In genomic region chr20:50790651-50791277, GRCh38 we compare ENCODE assay signal across 1 cellular context.
A peak's percentile ranks its signal among the peaks of the same experiment; 100 is the strongest.
TF ChIP-seq lines count a peak whose summit lies in the region.

No MANE protein-coding gene starts in this region.

TF ChIP-seq in HepG2, 621 proteins besides CTCF, POLR2A, EP300 and RAD21 (continued from another document and continues in another):
- no peak for TF ChIP-seq SKIL (CRISPR knock-in tag; IDR thresholded peaks at IDR 0.05; ENCODE audit: borderline replicate concordance)
- no peak for TF ChIP-seq NR1H2 (CRISPR knock-in tag; IDR thresholded peaks at IDR 0.05; ENCODE audit: borderline replicate concordance, low read depth)
- TF ChIP-seq NR2F6 (IDR thresholded peaks at IDR 0.05): no peak
- TF ChIP-seq NR2F6 (CRISPR knock-in tag; IDR thresholded peaks at IDR 0.05): peak; percentile 84
- peak; percentile 90 for TF ChIP-seq ZBTB7A (CRISPR knock-in tag; IDR thresholded peaks at IDR 0.05)
- TF ChIP-seq, protein P1, sequence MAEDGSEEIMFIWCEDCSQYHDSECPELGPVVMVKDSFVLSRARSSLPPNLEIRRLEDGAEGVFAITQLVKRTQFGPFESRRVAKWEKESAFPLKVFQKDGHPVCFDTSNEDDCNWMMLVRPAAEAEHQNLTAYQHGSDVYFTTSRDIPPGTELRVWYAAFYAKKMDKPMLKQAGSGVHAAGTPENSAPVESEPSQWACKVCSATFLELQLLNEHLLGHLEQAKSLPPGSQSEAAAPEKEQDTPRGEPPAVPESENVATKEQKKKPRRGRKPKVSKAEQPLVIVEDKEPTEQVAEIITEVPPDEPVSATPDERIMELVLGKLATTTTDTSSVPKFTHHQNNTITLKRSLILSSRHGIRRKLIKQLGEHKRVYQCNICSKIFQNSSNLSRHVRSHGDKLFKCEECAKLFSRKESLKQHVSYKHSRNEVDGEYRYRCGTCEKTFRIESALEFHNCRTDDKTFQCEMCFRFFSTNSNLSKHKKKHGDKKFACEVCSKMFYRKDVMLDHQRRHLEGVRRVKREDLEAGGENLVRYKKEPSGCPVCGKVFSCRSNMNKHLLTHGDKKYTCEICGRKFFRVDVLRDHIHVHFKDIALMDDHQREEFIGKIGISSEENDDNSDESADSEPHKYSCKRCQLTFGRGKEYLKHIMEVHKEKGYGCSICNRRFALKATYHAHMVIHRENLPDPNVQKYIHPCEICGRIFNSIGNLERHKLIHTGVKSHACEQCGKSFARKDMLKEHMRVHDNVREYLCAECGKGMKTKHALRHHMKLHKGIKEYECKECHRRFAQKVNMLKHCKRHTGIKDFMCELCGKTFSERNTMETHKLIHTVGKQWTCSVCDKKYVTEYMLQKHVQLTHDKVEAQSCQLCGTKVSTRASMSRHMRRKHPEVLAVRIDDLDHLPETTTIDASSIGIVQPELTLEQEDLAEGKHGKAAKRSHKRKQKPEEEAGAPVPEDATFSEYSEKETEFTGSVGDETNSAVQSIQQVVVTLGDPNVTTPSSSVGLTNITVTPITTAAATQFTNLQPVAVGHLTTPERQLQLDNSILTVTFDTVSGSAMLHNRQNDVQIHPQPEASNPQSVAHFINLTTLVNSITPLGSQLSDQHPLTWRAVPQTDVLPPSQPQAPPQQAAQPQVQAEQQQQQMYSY (CRISPR knock-in tag; IDR thresholded peaks at IDR 0.05): peak; percentile 74; the same call in 1 of the 2 replicates
- TF ChIP-seq ATF7 (IDR thresholded peaks at IDR 0.05): no peak
- 0 out of 2 replicates have a peak, but pooled peaks have one; percentile 21 for TF ChIP-seq ATF7 (CRISPR knock-in tag; IDR thresholded peaks at IDR 0.05)
- TF ChIP-seq, protein P2, sequence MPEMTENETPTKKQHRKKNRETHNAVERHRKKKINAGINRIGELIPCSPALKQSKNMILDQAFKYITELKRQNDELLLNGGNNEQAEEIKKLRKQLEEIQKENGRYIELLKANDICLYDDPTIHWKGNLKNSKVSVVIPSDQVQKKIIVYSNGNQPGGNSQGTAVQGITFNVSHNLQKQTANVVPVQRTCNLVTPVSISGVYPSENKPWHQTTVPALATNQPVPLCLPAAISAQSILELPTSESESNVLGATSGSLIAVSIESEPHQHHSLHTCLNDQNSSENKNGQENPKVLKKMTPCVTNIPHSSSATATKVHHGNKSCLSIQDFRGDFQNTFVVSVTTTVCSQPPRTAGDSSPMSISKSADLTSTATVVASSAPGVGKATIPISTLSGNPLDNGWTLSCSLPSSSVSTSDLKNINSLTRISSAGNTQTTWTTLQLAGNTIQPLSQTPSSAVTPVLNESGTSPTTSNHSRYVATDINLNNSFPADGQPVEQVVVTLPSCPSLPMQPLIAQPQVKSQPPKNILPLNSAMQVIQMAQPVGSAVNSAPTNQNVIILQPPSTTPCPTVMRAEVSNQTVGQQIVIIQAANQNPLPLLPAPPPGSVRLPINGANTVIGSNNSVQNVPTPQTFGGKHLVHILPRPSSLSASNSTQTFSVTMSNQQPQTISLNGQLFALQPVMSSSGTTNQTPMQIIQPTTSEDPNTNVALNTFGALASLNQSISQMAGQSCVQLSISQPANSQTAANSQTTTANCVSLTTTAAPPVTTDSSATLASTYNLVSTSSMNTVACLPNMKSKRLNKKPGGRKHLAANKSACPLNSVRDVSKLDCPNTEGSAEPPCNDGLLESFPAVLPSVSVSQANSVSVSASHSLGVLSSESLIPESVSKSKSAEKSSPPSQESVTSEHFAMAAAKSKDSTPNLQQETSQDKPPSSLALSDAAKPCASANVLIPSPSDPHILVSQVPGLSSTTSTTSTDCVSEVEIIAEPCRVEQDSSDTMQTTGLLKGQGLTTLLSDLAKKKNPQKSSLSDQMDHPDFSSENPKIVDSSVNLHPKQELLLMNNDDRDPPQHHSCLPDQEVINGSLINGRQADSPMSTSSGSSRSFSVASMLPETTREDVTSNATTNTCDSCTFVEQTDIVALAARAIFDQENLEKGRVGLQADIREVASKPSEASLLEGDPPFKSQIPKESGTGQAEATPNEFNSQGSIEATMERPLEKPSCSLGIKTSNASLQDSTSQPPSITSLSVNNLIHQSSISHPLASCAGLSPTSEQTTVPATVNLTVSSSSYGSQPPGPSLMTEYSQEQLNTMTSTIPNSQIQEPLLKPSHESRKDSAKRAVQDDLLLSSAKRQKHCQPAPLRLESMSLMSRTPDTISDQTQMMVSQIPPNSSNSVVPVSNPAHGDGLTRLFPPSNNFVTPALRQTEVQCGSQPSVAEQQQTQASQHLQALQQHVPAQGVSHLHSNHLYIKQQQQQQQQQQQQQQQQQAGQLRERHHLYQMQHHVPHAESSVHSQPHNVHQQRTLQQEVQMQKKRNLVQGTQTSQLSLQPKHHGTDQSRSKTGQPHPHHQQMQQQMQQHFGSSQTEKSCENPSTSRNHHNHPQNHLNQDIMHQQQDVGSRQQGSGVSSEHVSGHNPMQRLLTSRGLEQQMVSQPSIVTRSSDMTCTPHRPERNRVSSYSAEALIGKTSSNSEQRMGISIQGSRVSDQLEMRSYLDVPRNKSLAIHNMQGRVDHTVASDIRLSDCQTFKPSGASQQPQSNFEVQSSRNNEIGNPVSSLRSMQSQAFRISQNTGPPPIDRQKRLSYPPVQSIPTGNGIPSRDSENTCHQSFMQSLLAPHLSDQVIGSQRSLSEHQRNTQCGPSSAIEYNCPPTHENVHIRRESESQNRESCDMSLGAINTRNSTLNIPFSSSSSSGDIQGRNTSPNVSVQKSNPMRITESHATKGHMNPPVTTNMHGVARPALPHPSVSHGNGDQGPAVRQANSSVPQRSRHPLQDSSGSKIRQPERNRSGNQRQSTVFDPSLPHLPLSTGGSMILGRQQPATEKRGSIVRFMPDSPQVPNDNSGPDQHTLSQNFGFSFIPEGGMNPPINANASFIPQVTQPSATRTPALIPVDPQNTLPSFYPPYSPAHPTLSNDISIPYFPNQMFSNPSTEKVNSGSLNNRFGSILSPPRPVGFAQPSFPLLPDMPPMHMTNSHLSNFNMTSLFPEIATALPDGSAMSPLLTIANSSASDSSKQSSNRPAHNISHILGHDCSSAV (CRISPR knock-in tag; IDR thresholded peaks at IDR 0.05; ENCODE audit: borderline replicate concordance): no peak
- TF ChIP-seq SP4 (CRISPR knock-in tag; IDR thresholded peaks at IDR 0.05): peak; percentile 86; the same call in 1 of the 2 replicates
- peak; percentile 96 for TF ChIP-seq TFDP2 (CRISPR knock-in tag; IDR thresholded peaks at IDR 0.05)
- TF ChIP-seq ZNF883 (CRISPR knock-in tag; IDR thresholded peaks at IDR 0.05; ENCODE audit: not compliant biosample characterization): peak; percentile 81
- peak; percentile 91 for TF ChIP-seq IKZF4 (CRISPR knock-in tag; IDR thresholded peaks at IDR 0.05; ENCODE audit: borderline replicate concordance, low read depth, not compliant biosample characterization)
- peak; percentile 56 for TF ChIP-seq BHLHE40 (IDR thresholded peaks at IDR 0.05; ENCODE audit: low read length)
- 0 out of 2 replicates have a peak, but pooled peaks have one; percentile 31 for TF ChIP-seq ZSCAN12 (CRISPR knock-in tag; IDR thresholded peaks at IDR 0.05)
- TF ChIP-seq THAP11 (CRISPR knock-in tag; IDR thresholded peaks at IDR 0.05): peak; percentile 77
- 0 out of 2 replicates have a peak, but pooled peaks have one; percentile 89 for TF ChIP-seq ZNF597 (CRISPR knock-in tag; IDR thresholded peaks at IDR 0.05)
- TF ChIP-seq ARID4A (CRISPR knock-in tag; IDR thresholded peaks at IDR 0.05; ENCODE audit: borderline replicate concordance): peak; percentile 71; the same call in 1 of the 2 replicates
- TF ChIP-seq ZIK1 (CRISPR knock-in tag; IDR thresholded peaks at IDR 0.05; ENCODE audit: borderline replicate concordance, low read depth): peak; percentile 85; the same call in 1 of the 2 replicates
- TF ChIP-seq ZNF282 (IDR thresholded peaks at IDR 0.05; ENCODE audit: partially characterized antibody): no peak
- TF ChIP-seq FOXK2 (IDR thresholded peaks at IDR 0.05): no peak
- TF ChIP-seq, protein P3, sequence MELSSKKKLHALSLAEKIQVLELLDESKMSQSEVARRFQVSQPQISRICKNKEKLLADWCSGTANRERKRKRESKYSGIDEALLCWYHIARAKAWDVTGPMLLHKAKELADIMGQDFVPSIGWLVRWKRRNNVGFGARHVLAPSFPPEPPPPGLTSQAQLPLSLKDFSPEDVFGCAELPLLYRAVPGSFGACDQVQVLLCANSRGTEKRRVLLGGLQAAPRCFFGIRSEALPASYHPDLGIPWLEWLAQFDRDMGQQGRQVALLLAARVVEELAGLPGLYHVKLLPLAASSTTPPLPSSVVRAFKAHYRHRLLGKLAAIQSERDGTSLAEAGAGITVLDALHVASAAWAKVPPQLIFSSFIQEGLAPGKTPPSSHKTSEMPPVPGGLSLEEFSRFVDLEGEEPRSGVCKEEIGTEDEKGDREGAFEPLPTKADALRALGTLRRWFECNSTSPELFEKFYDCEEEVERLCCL (CRISPR knock-in tag; IDR thresholded peaks at IDR 0.05; ENCODE audit: borderline replicate concordance): peak; percentile 97
- peak; percentile 96 for TF ChIP-seq SMAD1 (CRISPR knock-in tag; IDR thresholded peaks at IDR 0.05; ENCODE audit: borderline replicate concordance, low read depth)
- TF ChIP-seq ZNF207 (IDR thresholded peaks at IDR 0.05; ENCODE audit: borderline replicate concordance): no peak
- TF ChIP-seq, protein P4, sequence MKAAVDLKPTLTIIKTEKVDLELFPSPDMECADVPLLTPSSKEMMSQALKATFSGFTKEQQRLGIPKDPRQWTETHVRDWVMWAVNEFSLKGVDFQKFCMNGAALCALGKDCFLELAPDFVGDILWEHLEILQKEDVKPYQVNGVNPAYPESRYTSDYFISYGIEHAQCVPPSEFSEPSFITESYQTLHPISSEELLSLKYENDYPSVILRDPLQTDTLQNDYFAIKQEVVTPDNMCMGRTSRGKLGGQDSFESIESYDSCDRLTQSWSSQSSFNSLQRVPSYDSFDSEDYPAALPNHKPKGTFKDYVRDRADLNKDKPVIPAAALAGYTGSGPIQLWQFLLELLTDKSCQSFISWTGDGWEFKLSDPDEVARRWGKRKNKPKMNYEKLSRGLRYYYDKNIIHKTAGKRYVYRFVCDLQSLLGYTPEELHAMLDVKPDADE (CRISPR knock-in tag; IDR thresholded peaks at IDR 0.05): peak; percentile 90; the same call in 1 of the 2 replicates
- TF ChIP-seq NFKBIZ (CRISPR knock-in tag; IDR thresholded peaks at IDR 0.05): peak; percentile 21; the same call in 1 of the 2 replicates
- TF ChIP-seq, protein P5, sequence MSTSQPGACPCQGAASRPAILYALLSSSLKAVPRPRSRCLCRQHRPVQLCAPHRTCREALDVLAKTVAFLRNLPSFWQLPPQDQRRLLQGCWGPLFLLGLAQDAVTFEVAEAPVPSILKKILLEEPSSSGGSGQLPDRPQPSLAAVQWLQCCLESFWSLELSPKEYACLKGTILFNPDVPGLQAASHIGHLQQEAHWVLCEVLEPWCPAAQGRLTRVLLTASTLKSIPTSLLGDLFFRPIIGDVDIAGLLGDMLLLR (CRISPR knock-in tag; IDR thresholded peaks at IDR 0.05): 0 out of 2 replicates have a peak, but pooled peaks have one; percentile 36
- TF ChIP-seq POGZ (CRISPR knock-in tag; IDR thresholded peaks at IDR 0.05): peak; percentile 80
- no peak for TF ChIP-seq TGIF2 (CRISPR knock-in tag; IDR thresholded peaks at IDR 0.05)
- TF ChIP-seq ZNF264 (CRISPR knock-in tag; IDR thresholded peaks at IDR 0.05): peak; percentile 88
